In the genomic region with DNA sequence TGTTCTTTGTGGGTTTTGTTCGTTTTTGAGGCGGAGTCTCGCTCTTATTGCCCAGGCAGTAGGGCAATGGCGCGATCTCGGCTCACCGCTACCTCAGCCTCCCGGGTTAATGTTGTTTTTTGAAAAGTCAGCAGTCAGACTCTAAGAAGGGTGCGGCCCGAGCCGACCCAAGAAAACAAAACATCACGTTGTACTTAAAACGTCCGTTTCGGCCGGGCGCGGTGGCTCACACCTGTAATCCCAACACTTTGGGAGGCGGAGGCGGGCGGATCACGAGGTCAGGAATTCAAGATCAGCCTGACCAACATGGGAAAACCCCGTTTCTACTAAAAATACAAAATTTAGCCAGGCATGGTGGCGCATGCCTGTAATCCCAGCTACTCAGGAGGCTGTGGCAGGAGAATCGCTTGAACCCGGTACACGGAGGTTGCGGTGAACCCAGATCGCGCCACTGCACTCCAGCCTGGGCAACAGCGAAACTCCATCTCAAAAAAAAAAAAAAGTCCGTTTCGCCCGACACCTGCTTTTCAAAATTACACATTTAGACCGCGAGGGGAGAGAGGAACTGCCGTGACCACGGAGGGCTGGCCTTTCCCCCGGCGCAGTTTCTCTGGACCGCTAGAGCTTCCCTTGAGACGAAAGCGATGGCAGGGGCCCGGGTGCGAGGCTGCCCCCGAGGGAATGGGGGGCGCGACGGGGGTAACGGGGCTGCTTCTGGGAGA, we compare ENCODE assay signal across 9 cellular contexts. TPM values are rescaled to one million over a fixed set of nuclear protein-coding genes. Genes with fewer than 3 reads are reported as not detected.
DNase-seq lines count a peak whose midpoint lies in the region; ATAC-seq, FAIRE-seq and TF ChIP-seq lines count a peak whose summit lies in the region.
"Had no signal": no experiment of that assay in that cellular context is flagged by ENCODE, and none has a peak within 500 bp of the region (broad histone marks: within the 10 kb centered on the region; RNA-seq: fewer than 3 reads in every experiment).

No MANE protein-coding gene starts in this region.

- DNase-seq in GM19239 (ENCODE audit: insufficient read length, low spot score) = peak; percentile 46
- peak; percentile 79 for DNase-seq in RPMI8226
- DNase-seq in ascending aorta (ENCODE audit: low spot score in 2 of 2) = no peak
- DNase-seq in ecto neural progenitor cell (ENCODE audit: low spot score) = no peak

- peak; percentile 52 for ATAC-seq in HG03280 (IDR thresholded peaks at IDR 0.05; ENCODE audit: unreplicated experiment)

- H3K9me3 ChIP-seq in BLaER1 treated with 17β-estradiol and CSF1 and Interleukin-3, amounts not matched to agents 10 nM and 100 nM (replicated peaks in 1 of 11) = no peaks in the 10 kb centered on the region; a peak in 1 of 22 replicates
- H3K9me3 ChIP-seq in ascending aorta (no peaks in the 10 kb centered on the region), iPS-15b (ENCODE audit: control insufficient read depth, insufficient read depth, low read length) (no peaks in the 10 kb centered on the region), skeletal muscle tissue (ENCODE audit: control insufficient read depth in 3 of 3, low read length in 3 of 3) (no peaks in the 10 kb centered on the region)

- H4K20me1 ChIP-seq in BLaER1 treated with 17β-estradiol and CSF1 and Interleukin-3, amounts not matched to agents 10 nM and 100 nM = peaks cover 0 to 39% (median 12%) of the 10 kb centered on the region in 11 experiments; a peak in 8 of 22 replicates

- FAIRE-seq in GM19239 (lab: Jason Lieb, UNC) = peak; percentile 64

- H3K9ac ChIP-seq in BLaER1 treated with 17β-estradiol and CSF1 and Interleukin-3, amounts not matched to agents 10 nM and 100 nM = peak overlapping the region; percentile 77 to 92 (median 86)
- H3K9ac ChIP-seq in iPS-15b (ENCODE audit: low read depth, low read length) = peak overlapping the region; percentile 57
- peak overlapping the region; percentile 93 to 98 (median 94) for H3K9ac ChIP-seq in skeletal muscle tissue (ENCODE audit: low read depth in 1 of 3, low read length in 3 of 3)

- peaks cover 0 to 20% (median 7%) of the 10 kb centered on the region in 11 experiments; a peak in 10 of 22 replicates for H3K36me3 ChIP-seq in BLaER1 treated with 17β-estradiol and CSF1 and Interleukin-3, amounts not matched to agents 10 nM and 100 nM
- H3K36me3 ChIP-seq in ascending aorta = peaks cover 0 to 2% of the 10 kb centered on the region in 2 donors
- H3K36me3 ChIP-seq in iPS-15b (ENCODE audit: control insufficient read depth, insufficient read depth, low read length) = no peaks in the 10 kb centered on the region
- H3K36me3 ChIP-seq in skeletal muscle tissue (ENCODE audit: control insufficient read depth in 3 of 3, insufficient read depth in 3 of 3, low read length in 3 of 3) = peaks cover 4 to 11% (median 11%) of the 10 kb centered on the region in 3 donors

- peaks cover 40 to 53% (median 50%) of the 10 kb centered on the region in 10 experiments for H3K4me1 ChIP-seq in BLaER1 treated with 17β-estradiol and CSF1 and Interleukin-3, amounts not matched to agents 10 nM and 100 nM
- H3K4me1 ChIP-seq in ascending aorta (no peaks in the 10 kb centered on the region), iPS-15b (ENCODE audit: control insufficient read depth, insufficient read depth, low read length) (peaks cover 9% of the 10 kb centered on the region), skeletal muscle tissue (ENCODE audit: control insufficient read depth in 3 of 3, insufficient read depth in 3 of 3, low read length in 3 of 3) (peaks cover 31 to 49% (median 45%) of the 10 kb centered on the region in 3 donors)

- peaks cover 0 to 11% (median 0%) of the 10 kb centered on the region in 11 experiments; a peak in 3 of 22 replicates for H3K27me3 ChIP-seq in BLaER1 treated with 17β-estradiol and CSF1 and Interleukin-3, amounts not matched to agents 10 nM and 100 nM
- H3K27me3 ChIP-seq in ascending aorta (no peaks in the 10 kb centered on the region), iPS-15b (ENCODE audit: control insufficient read depth, insufficient read depth, low read length) (peaks cover 10% of the 10 kb centered on the region), skeletal muscle tissue (ENCODE audit: control insufficient read depth in 3 of 3, insufficient read depth in 3 of 3, low read length in 3 of 3) (no peaks in the 10 kb centered on the region)

- H3K4me3 ChIP-seq in BLaER1 treated with 17β-estradiol and CSF1 and Interleukin-3, amounts not matched to agents 10 nM and 100 nM = peak overlapping the region; percentile 71 to 95 (median 83)
- peak overlapping the region; percentile 89 to 95 for H3K4me3 ChIP-seq in ascending aorta
- H3K4me3 ChIP-seq in iPS-15b (ENCODE audit: low read depth, low read length) = peak overlapping the region; percentile 67
- peak overlapping the region; percentile 84 to 95 (median 85) for H3K4me3 ChIP-seq in skeletal muscle tissue (ENCODE audit: low read length in 3 of 3)

- H3K4me2 ChIP-seq in BLaER1 treated with 17β-estradiol and CSF1 and Interleukin-3, amounts not matched to agents 10 nM and 100 nM = peak overlapping the region; percentile 83 to 99 (median 94)

- peak overlapping the region; percentile 74 to 87 (median 82) for H3K27ac ChIP-seq in BLaER1 treated with 17β-estradiol and CSF1 and Interleukin-3, amounts not matched to agents 10 nM and 100 nM
- H3K27ac ChIP-seq in ascending aorta = peak overlapping the region; percentile 92 to 93
- H3K27ac ChIP-seq in skeletal muscle tissue (ENCODE audit: low read depth, low read length) = peak overlapping the region; percentile 97

- intact Hi-C loops in ascending aorta (cut with DNase I) = loop anchor here (1.0 to 5.0 kb wide), 5 partner anchors 35 to 573 kb away; a partner anchor contains a TSS

- peak in 2 of 3 experiments; percentile 5 to 22 for TF ChIP-seq CTCF in ascending aorta (IDR thresholded peaks at IDR 0.05)

RNA-seq across cellular contexts. Expression of a gene that starts 0.6 kb away (rescaled TPM):
- total RNA-seq in ascending aorta (637 TPM), skeletal muscle tissue (64.7 TPM)

RNA-seq across cellular contexts. Expression of a gene that starts 35.0 kb away (rescaled TPM):
- total RNA-seq in ascending aorta = not detected
- total RNA-seq in skeletal muscle tissue = not detected
- total RNA-seq: NCI-H460 had no signal

RNA-seq across cellular contexts. Expression of a gene that starts 38.7 kb away (rescaled TPM):
- total RNA-seq in ascending aorta (11.8 TPM), skeletal muscle tissue (39.1 TPM)

Comparison
In these comparisons a context has a peak if more than half of its experiments do, and no peak if none do; other contexts are left out.
1. DNase-seq: peak in GM19239 (single experiment) and RPMI8226 (single experiment); none in ascending aorta (0 of 2) and ecto neural progenitor cell (single experiment).
2. Peak in every context shown above with its lines, with median percentiles within 50 percentile points of each other: H3K27ac ChIP-seq, H3K4me3 ChIP-seq and H3K9ac ChIP-seq.